In the genomic region with DNA sequence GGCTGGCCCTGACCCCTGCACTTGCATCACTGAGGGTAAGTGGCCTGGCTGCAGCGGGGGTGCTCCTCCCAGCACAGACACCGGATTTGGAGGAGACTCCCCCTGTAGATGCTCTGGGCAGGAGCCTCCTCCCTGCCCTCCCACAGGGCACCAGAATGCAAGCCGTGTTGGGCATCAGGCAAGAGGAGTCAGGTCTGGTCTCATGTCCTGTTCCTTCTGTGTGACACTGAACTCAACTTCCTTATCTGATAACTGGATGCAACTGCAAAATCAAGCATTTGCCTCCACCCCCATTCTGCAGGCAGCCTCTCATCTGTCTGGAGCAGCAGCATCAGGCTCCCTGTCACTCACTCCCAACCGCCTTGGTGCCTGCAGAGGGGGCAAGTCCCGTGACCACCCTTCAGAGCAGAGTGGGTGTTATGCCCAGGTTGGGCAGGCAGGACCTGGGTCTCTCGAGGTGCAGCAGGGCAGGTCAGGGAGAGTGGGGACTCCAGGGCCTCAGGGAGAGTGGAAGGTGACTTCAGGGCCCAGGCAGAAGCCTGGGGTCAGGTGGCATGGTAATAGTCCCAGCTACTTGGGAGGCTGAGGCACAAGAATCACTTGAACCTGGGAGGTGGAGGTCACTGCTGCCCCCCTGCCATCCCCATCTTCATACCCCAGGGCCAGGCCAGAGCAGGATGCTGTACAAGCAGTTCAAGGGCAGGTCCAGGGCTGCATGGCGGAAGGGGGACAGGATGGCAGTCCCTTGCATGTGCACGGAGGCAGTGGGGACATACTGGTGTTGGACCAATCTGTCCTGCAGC, we compare ENCODE assay signal across 9 cellular contexts. TPM values are rescaled to one million over a fixed set of nuclear protein-coding genes. Genes with fewer than 3 reads are reported as not detected.
A peak's percentile ranks its signal among the peaks of the same experiment; 100 is the strongest.
DNase-seq lines count a peak whose midpoint lies in the region; ATAC-seq, FAIRE-seq and TF ChIP-seq lines count a peak whose summit lies in the region.
"Had no signal": no experiment of that assay in that cellular context is flagged by ENCODE, and none has a peak within 500 bp of the region (broad histone marks: within the 10 kb centered on the region; RNA-seq: fewer than 3 reads in every experiment).

No MANE protein-coding gene starts in this region.

- DNase-seq in HTR-8/SVneo (ENCODE audit: insufficient read length, low spot score) (no peak), SKM-1 (lab: John Stamatoyannopoulos, UW; ENCODE audit: unreplicated experiment) (peak; percentile 54), right atrium auricular region (ENCODE audit: low spot score) (no peak), smooth muscle cell (lab: John Stamatoyannopoulos, UW; ENCODE audit: unreplicated experiment) (no peak), kidney glomerular epithelial cell (lab: John Stamatoyannopoulos, UW) (no peak), coronary artery (ENCODE audit: low spot score) (no peak)
- DNase-seq in stimulated activated effector memory CD8-positive, alpha-beta T cell treated with anti-CD3 and anti-CD28 coated beads, Interleukin-12 subunit alpha, Interleukin-12 subunit beta, amount 100 ng/mL, for 72 hours (ENCODE audit: low spot score in 2 of 2): no peak
- DNase-seq: activated CD8-positive, alpha-beta memory T cell treated with anti-CD3 and anti-CD28 coated beads, Interleukin-2, amount 10 ng/mL, durations not matched to agents 7 days and 5 days had no signal

- no peaks in the 10 kb centered on the region for H3K36me3 ChIP-seq in right atrium auricular region
- no peaks in the 10 kb centered on the region for H3K36me3 ChIP-seq in smooth muscle cell (ENCODE audit: low read depth)

- peak overlapping the region; percentile 66 for H2AFZ ChIP-seq in smooth muscle cell (ENCODE audit: low read depth)

- H4K20me1 ChIP-seq in smooth muscle cell (ENCODE audit: low read depth): no peaks in the 10 kb centered on the region

- no peak overlapping the region for H3K27ac Mint-ChIP-seq in stimulated activated effector memory CD8-positive, alpha-beta T cell treated with anti-CD3 and anti-CD28 coated beads, Interleukin-12 subunit alpha, Interleukin-12 subunit beta, amount 100 ng/mL, for 72 hours
- H3K27ac Mint-ChIP-seq: activated CD8-positive, alpha-beta memory T cell treated with anti-CD3 and anti-CD28 coated beads, Interleukin-2, amount 10 ng/mL, durations not matched to agents 7 days and 5 days had no signal

- no peaks in the 10 kb centered on the region for H3K27me3 ChIP-seq in right atrium auricular region
- H3K27me3 ChIP-seq in smooth muscle cell (ENCODE audit: low read depth): no peaks in the 10 kb centered on the region

- no peak for ATAC-seq in HG02938 (IDR thresholded peaks at IDR 0.05; ENCODE audit: unreplicated experiment)
- ATAC-seq in stimulated activated effector memory CD8-positive, alpha-beta T cell treated with anti-CD3 and anti-CD28 coated beads, Interleukin-12 subunit alpha, Interleukin-12 subunit beta, amount 100 ng/mL, for 72 hours: no peak
- ATAC-seq: activated CD8-positive, alpha-beta memory T cell treated with anti-CD3 and anti-CD28 coated beads, Interleukin-2, amount 10 ng/mL, durations not matched to agents 7 days and 5 days had no signal

- H3K27ac ChIP-seq in right atrium auricular region (peak overlapping the region; percentile 61 to 74), smooth muscle cell (ENCODE audit: low read depth) (no peak overlapping the region), coronary artery (no peak overlapping the region)

- peak overlapping the region; percentile 74 for H3K4me2 ChIP-seq in smooth muscle cell

- peak; percentile 75 for FAIRE-seq in HTR-8/SVneo (lab: Jason Lieb, UNC)

- H3K4me3 ChIP-seq in right atrium auricular region (peak overlapping the region in 1 of 2 donors; percentile 11), smooth muscle cell (no peak overlapping the region), coronary artery (no peak overlapping the region)

- H3K9ac ChIP-seq in smooth muscle cell (ENCODE audit: low read depth): no peak overlapping the region

- H3F3A ChIP-seq in smooth muscle cell (ENCODE audit: low read depth): no peaks in the 10 kb centered on the region

- peaks cover 10% of the 10 kb centered on the region for H3K4me1 Mint-ChIP-seq in stimulated activated effector memory CD8-positive, alpha-beta T cell treated with anti-CD3 and anti-CD28 coated beads, Interleukin-12 subunit alpha, Interleukin-12 subunit beta, amount 100 ng/mL, for 72 hours

- H3K36me3 Mint-ChIP-seq in stimulated activated effector memory CD8-positive, alpha-beta T cell treated with anti-CD3 and anti-CD28 coated beads, Interleukin-12 subunit alpha, Interleukin-12 subunit beta, amount 100 ng/mL, for 72 hours: no peaks in the 10 kb centered on the region
- H3K36me3 Mint-ChIP-seq: activated CD8-positive, alpha-beta memory T cell treated with anti-CD3 and anti-CD28 coated beads, Interleukin-2, amount 10 ng/mL, durations not matched to agents 7 days and 5 days had no signal

- H3K9me3 ChIP-seq in right atrium auricular region (no peaks in the 10 kb centered on the region), smooth muscle cell (replicated peaks; ENCODE audit: low read depth) (no peaks in the 10 kb centered on the region)

- H3K4me1 ChIP-seq in right atrium auricular region (peaks cover 0 to 50% of the 10 kb centered on the region in 2 donors), smooth muscle cell (ENCODE audit: low read depth) (peaks cover 42% of the 10 kb centered on the region)

- TF ChIP-seq CTCF in right atrium auricular region (IDR thresholded peaks at IDR 0.05) (no peak), smooth muscle cell (IDR thresholded peaks at IDR 0.05; ENCODE audit: borderline replicate concordance, insufficient read depth, poor library complexity, severe bottlenecking) (no peak), coronary artery (IDR thresholded peaks at IDR 0.05) (no peak)

- WGBS in smooth muscle cell (ENCODE audit: low lambda C conversion rate): 58% methylated on average over 8 of the region's 8 CpGs

- H3K4me3 Mint-ChIP-seq in stimulated activated effector memory CD8-positive, alpha-beta T cell treated with anti-CD3 and anti-CD28 coated beads, Interleukin-12 subunit alpha, Interleukin-12 subunit beta, amount 100 ng/mL, for 72 hours: no peak overlapping the region
- H3K4me3 Mint-ChIP-seq: activated CD8-positive, alpha-beta memory T cell treated with anti-CD3 and anti-CD28 coated beads, Interleukin-2, amount 10 ng/mL, durations not matched to agents 7 days and 5 days had no signal

- H3K9me3 Mint-ChIP-seq in stimulated activated effector memory CD8-positive, alpha-beta T cell treated with anti-CD3 and anti-CD28 coated beads, Interleukin-12 subunit alpha, Interleukin-12 subunit beta, amount 100 ng/mL, for 72 hours: no peaks in the 10 kb centered on the region

- H3K79me2 ChIP-seq in smooth muscle cell (ENCODE audit: low read depth): no peaks in the 10 kb centered on the region

RNA-seq across cellular contexts. Expression of gene RPL29, which starts 10.5 kb away (rescaled TPM):
- total RNA-seq in right atrium auricular region: 1,000 to 10,000 TPM in 1 of 2 donors, 100 to 1,000 TPM in 1; 658 to 1,017 TPM
- total RNA-seq in smooth muscle cell: 1,004 and 1,042 TPM in 2 replicates
- 708 and 743 TPM in 2 replicates for polyA plus RNA-seq in smooth muscle cell

RNA-seq across cellular contexts. Expression of gene ACY1, which starts 22.9 kb away (rescaled TPM):
- total RNA-seq in right atrium auricular region (10 to 100 TPM; 26.0 to 29.8 TPM), smooth muscle cell (39.6 and 43.0 TPM in 2 replicates)
- polyA plus RNA-seq in smooth muscle cell: 33.8 and 38.4 TPM in 2 replicates

RNA-seq across cellular contexts. Expression of gene ABHD14A, which starts 31.4 kb away (rescaled TPM):
- total RNA-seq in right atrium auricular region (10 to 100 TPM; 21.0 to 31.3 TPM), smooth muscle cell (6.2 and 16.1 TPM in 2 replicates)
- polyA plus RNA-seq in smooth muscle cell: 38.6 and 49.7 TPM in 2 replicates

RNA-seq across cellular contexts. Expression of gene ABHD14B, which starts 32.4 kb away (rescaled TPM):
- total RNA-seq in right atrium auricular region: 10 to 100 TPM; 15.6 to 20.9 TPM
- 17.8 and 18.9 TPM in 2 replicates for total RNA-seq in smooth muscle cell
- 26.2 and 31.4 TPM in 2 replicates for polyA plus RNA-seq in smooth muscle cell

RNA-seq across cellular contexts. Expression of gene PCBP4, which starts 39.0 kb away (rescaled TPM):
- total RNA-seq in right atrium auricular region (100 to 1,000 TPM in 1 of 2 donors, 10 to 100 TPM in 1; 73.8 to 119 TPM), smooth muscle cell (42.6 and 51.4 TPM in 2 replicates)
- polyA plus RNA-seq in smooth muscle cell: 81.2 and 97.4 TPM in 2 replicates

Comparison
In these comparisons a context has a peak if more than half of its experiments do, and no peak if none do; other contexts are left out.
1. H3K27ac ChIP-seq: peak in right atrium auricular region (2 of 2); none in smooth muscle cell (single experiment) and coronary artery (0 of 2).